Comparison of ENCODE assay signal across 22 cellular contexts in the genomic region with DNA sequence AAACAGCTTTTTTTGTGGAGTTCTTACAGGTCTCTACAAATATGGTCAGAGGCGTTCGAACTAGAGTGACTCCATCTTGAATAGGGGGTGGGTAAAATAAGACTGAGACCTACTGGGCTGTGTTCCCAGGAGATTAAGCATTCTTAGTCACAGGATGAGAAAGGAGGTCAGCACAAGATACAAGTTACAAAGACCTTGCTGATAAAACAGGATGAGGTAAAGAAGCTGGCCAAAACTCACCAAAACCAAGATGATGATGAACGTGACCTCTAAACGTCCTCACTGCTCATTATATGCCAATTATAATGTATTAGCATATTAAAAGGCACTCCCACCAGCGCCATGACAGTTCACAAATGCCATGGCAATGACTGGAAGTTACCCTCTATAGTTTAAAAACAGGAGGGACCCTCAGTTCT. TPM values are rescaled to one million over a fixed set of nuclear protein-coding genes. Genes with fewer than 3 reads are reported as not detected.
"Had no signal": no experiment of that assay in that cellular context is flagged by ENCODE, and none has a peak within 500 bp of the region (broad histone marks: within the 10 kb centered on the region; RNA-seq: fewer than 3 reads in every experiment).

No MANE protein-coding gene starts in this region.

- H3K4me1 ChIP-seq: ascending aorta, breast epithelium, esophagus muscularis mucosa, gastroesophageal sphincter, heart left ventricle, suprapubic skin had no signal

- H3K27me3 ChIP-seq: ascending aorta, breast epithelium, esophagus muscularis mucosa, gastroesophageal sphincter, heart left ventricle, suprapubic skin had no signal

- H3K4me1 Mint-ChIP-seq: activated CD4-positive, alpha-beta T cell treated with anti-CD3 and anti-CD28 coated beads, Interleukin-2, amount 10 ng/mL, durations not matched to agents 7 days and 5 days; activated naive CD8-positive, alpha-beta T cell treated with anti-CD3 and anti-CD28 coated beads, Interleukin-2, amount 50 U/mL, for 24 hours had no signal

- FAIRE-seq: endothelial cell of umbilical vein had no signal

- H3K4me3 Mint-ChIP-seq: activated CD4-positive, alpha-beta T cell treated with anti-CD3 and anti-CD28 coated beads, Interleukin-2, amount 10 ng/mL, durations not matched to agents 7 days and 5 days; activated CD8-positive, alpha-beta T cell treated with anti-CD3 and anti-CD28 coated beads, Interleukin-2, amount 10 ng/mL, durations not matched to agents 7 days and 5 days; activated naive CD4-positive, alpha-beta T cell treated with anti-CD3 and anti-CD28 coated beads for 36 hours; activated naive CD8-positive, alpha-beta T cell treated with anti-CD3 and anti-CD28 coated beads, Interleukin-2, amount 50 U/mL, for 24 hours; activated T-cell treated with anti-CD3 and anti-CD28 coated beads, Interleukin-2, amount 50 U/mL, for 4 hours had no signal

- H3K36me3 ChIP-seq: ascending aorta, breast epithelium, esophagus muscularis mucosa, gastroesophageal sphincter, heart left ventricle, suprapubic skin had no signal

- H3K4me3 ChIP-seq: ascending aorta, breast epithelium, esophagus muscularis mucosa, gastroesophageal sphincter, heart left ventricle, suprapubic skin had no signal

- H3K27ac ChIP-seq: ascending aorta, breast epithelium, esophagus muscularis mucosa, gastroesophageal sphincter, heart left ventricle, suprapubic skin had no signal

- ATAC-seq: activated CD4-positive, CD25-positive, alpha-beta regulatory T cell treated with anti-CD3 and anti-CD28 coated beads, Interleukin-2, amount 50 U/mL, for 24 hours; activated CD8-positive, alpha-beta T cell treated with anti-CD3 and anti-CD28 coated beads, Interleukin-2, amount 10 ng/mL, durations not matched to agents 7 days and 5 days; activated naive CD8-positive, alpha-beta T cell treated with anti-CD3 and anti-CD28 coated beads, Interleukin-2, amount 50 U/mL, for 24 hours; activated T-cell treated with anti-CD3 and anti-CD28 coated beads, Interleukin-2, amount 50 U/mL, for 4 hours; gastroesophageal sphincter; heart left ventricle; left ventricle myocardium superior; stimulated activated naive CD8-positive, alpha-beta T cell treated with anti-CD3 and anti-CD28 coated beads, Interleukin-15, Interleukin-2, amounts not matched to agents 100 U/mL and 50 U/mL, for 24 hours had no signal

- H3K27ac Mint-ChIP-seq: activated CD4-positive, alpha-beta T cell treated with anti-CD3 and anti-CD28 coated beads, Interleukin-2, amount 10 ng/mL, durations not matched to agents 7 days and 5 days; activated CD8-positive, alpha-beta T cell treated with anti-CD3 and anti-CD28 coated beads, Interleukin-2, amount 10 ng/mL, durations not matched to agents 7 days and 5 days; activated naive CD4-positive, alpha-beta T cell treated with anti-CD3 and anti-CD28 coated beads for 36 hours; activated naive CD8-positive, alpha-beta T cell treated with anti-CD3 and anti-CD28 coated beads, Interleukin-2, amount 50 U/mL, for 24 hours had no signal

- H3K9me3 Mint-ChIP-seq: activated naive CD8-positive, alpha-beta T cell treated with anti-CD3 and anti-CD28 coated beads, Interleukin-2, amount 50 U/mL, for 24 hours had no signal

- DNase-seq: activated CD4-positive, alpha-beta T cell treated with anti-CD3 and anti-CD28 coated beads, Interleukin-2, amount 10 ng/mL, durations not matched to agents 7 days and 5 days; activated CD8-positive, alpha-beta T cell treated with anti-CD3 and anti-CD28 coated beads, Interleukin-2, amount 10 ng/mL, durations not matched to agents 7 days and 5 days; activated naive CD4-positive, alpha-beta T cell treated with anti-CD3 and anti-CD28 coated beads for 36 hours; activated naive CD8-positive, alpha-beta T cell treated with anti-CD3 and anti-CD28 coated beads, Interleukin-2, amount 50 U/mL, for 24 hours; activated T-cell treated with anti-CD3 and anti-CD28 coated beads, Interleukin-2, amount 50 U/mL, for 4 hours; cortex of kidney; effector CD4-positive, alpha-beta T cell; heart left ventricle; kidney glomerular epithelial cell; left ventricle myocardium superior; occipital lobe; stimulated activated CD4-positive, alpha-beta T cell treated with anti-CD3 and anti-CD28 coated beads, Interleukin-1b, Interleukin-23, amount 100 ng/mL, for 48 hours; stimulated activated naive CD8-positive, alpha-beta T cell treated with anti-CD3 and anti-CD28 coated beads, Interleukin-15, Interleukin-2, amounts not matched to agents 100 U/mL and 50 U/mL, for 24 hours; T-helper 9 cell; trophoblast cell had no signal

RNA-seq across cellular contexts. Expression of a gene that starts 42.8 kb away (rescaled TPM):
- total RNA-seq: activated CD8-positive, alpha-beta T cell treated with anti-CD3 and anti-CD28 coated beads, Interleukin-2, amount 10 ng/mL, durations not matched to agents 7 days and 5 days; activated naive CD4-positive, alpha-beta T cell treated with anti-CD3 and anti-CD28 coated beads for 36 hours; endothelial cell of umbilical vein had no signal
- polyA plus RNA-seq: endothelial cell of umbilical vein had no signal
